In genomic region chr5:111840275-111840674, GRCh38 we compare ENCODE assay signal across 22 cellular contexts.
DNase-seq lines count a peak whose midpoint lies in the region; TF ChIP-seq lines count a peak whose summit lies in the region.
"Had no signal": no experiment of that assay in that cellular context is flagged by ENCODE, and none has a peak within 500 bp of the region (broad histone marks: within the 10 kb centered on the region; RNA-seq: fewer than 3 reads in every experiment).

No MANE protein-coding gene starts in this region.

- H3K9ac ChIP-seq in liver (ENCODE audit: low read depth in 1 of 2, low read length in 2 of 2) = no peak overlapping the region
- H3K9ac ChIP-seq: BLaER1 treated with 17β-estradiol and CSF1 and Interleukin-3, amounts not matched to agents 10 nM and 100 nM; GM23248 had no signal

- TF ChIP-seq CTCF in chondrocyte (IDR thresholded peaks at IDR 0.05) (no peak), liver (IDR thresholded peaks at IDR 0.05; ENCODE audit: low read depth, low read length, missing input control) (no peak), osteocyte (IDR thresholded peaks at IDR 0.05) (no peak), prostate gland (IDR thresholded peaks at IDR 0.05) (no peak)

- peak; percentile 12 for DNase-seq in NCI-H2196 treated with DMSO at 0.1 percent for 48 hours (lab: John Stamatoyannopoulos, UW; ENCODE audit: unreplicated experiment)
- DNase-seq in chondrocyte (ENCODE audit: low spot score) = no peak
- no peak for DNase-seq in osteocyte (ENCODE audit: extremely low spot score, unreplicated experiment)
- DNase-seq in NAMALWA (ENCODE audit: low spot score) = no peak
- DNase-seq in prostate gland (ENCODE audit: low spot score) = no peak
- DNase-seq in activated T-cell treated with anti-CD3 and anti-CD28 coated beads, Interleukin-2, amount 50 U/mL, for 24 hours = no peak
- DNase-seq: 8988T; ACHN; AML-193; BE2C; Calu3; CD4-positive, alpha-beta memory T cell; COR-L47; DMS53; DMS79 treated with DMSO at 0.1 percent for 48 hours; GF-D8; GM23248; H7; HCEC 1CT had no signal

- H3K4me1 Mint-ChIP-seq in chondrocyte (ENCODE audit: low read depth) (peaks cover 40% of the 10 kb centered on the region), osteocyte (ENCODE audit: unreplicated experiment) (peaks cover 33% of the 10 kb centered on the region)
- H3K4me1 Mint-ChIP-seq in activated T-cell treated with anti-CD3 and anti-CD28 coated beads, Interleukin-2, amount 50 U/mL, for 24 hours (ENCODE audit: low read depth) = no peaks in the 10 kb centered on the region
- H3K4me1 Mint-ChIP-seq: CD4-positive, alpha-beta memory T cell had no signal

- H3K27me3 Mint-ChIP-seq in chondrocyte (ENCODE audit: low read depth) (no peaks in the 10 kb centered on the region), osteocyte (ENCODE audit: unreplicated experiment) (no peaks in the 10 kb centered on the region)
- H3K27me3 Mint-ChIP-seq in activated T-cell treated with anti-CD3 and anti-CD28 coated beads, Interleukin-2, amount 50 U/mL, for 24 hours = no peaks in the 10 kb centered on the region

- WGBS in liver = 30% methylated on average over 1 of the region's 1 CpG
- WGBS in prostate gland = 39% methylated on average over 1 of the region's 1 CpG

- H3K27ac Mint-ChIP-seq in chondrocyte (ENCODE audit: unreplicated experiment) = peak overlapping the region; percentile 6
- peak overlapping the region; percentile 75 for H3K27ac Mint-ChIP-seq in osteocyte (ENCODE audit: unreplicated experiment)
- H3K27ac Mint-ChIP-seq in activated T-cell treated with anti-CD3 and anti-CD28 coated beads, Interleukin-2, amount 50 U/mL, for 24 hours = no peak overlapping the region
- H3K27ac Mint-ChIP-seq: CD4-positive, alpha-beta memory T cell had no signal

- no peak overlapping the region for H3K4me3 Mint-ChIP-seq in chondrocyte (ENCODE audit: unreplicated experiment)
- H3K4me3 Mint-ChIP-seq in osteocyte (ENCODE audit: unreplicated experiment) = no peak overlapping the region
- H3K4me3 Mint-ChIP-seq in activated T-cell treated with anti-CD3 and anti-CD28 coated beads, Interleukin-2, amount 50 U/mL, for 24 hours = no peak overlapping the region
- H3K4me3 Mint-ChIP-seq: CD4-positive, alpha-beta memory T cell had no signal

- intact Hi-C loops in prostate gland (cut with DNase I) = no loop called here

- H3K9me3 ChIP-seq in liver (ENCODE audit: control insufficient read depth in 4 of 4, low read length in 3 of 4) = no peaks in the 10 kb centered on the region
- no peaks in the 10 kb centered on the region for H3K9me3 ChIP-seq in prostate gland
- H3K9me3 ChIP-seq: A549; BE2C; BLaER1 treated with 17β-estradiol and CSF1 and Interleukin-3, amounts not matched to agents 10 nM and 100 nM had no signal

- TF ChIP-seq RAD21 in liver (IDR thresholded peaks at IDR 0.05) = no peak

- H3K4me1 ChIP-seq in liver (ENCODE audit: control insufficient read depth in 4 of 4, insufficient read depth in 4 of 4, low read length in 3 of 4) (peaks cover 0 to 10% (median 0%) of the 10 kb centered on the region in 4 donors), prostate gland (replicated peaks) (no peaks in the 10 kb centered on the region)
- H3K4me1 ChIP-seq: A549; BE2C; BLaER1 treated with 17β-estradiol and CSF1 and Interleukin-3, amounts not matched to agents 10 nM and 100 nM had no signal

- no peaks in the 10 kb centered on the region for H3K36me3 ChIP-seq in liver (ENCODE audit: control insufficient read depth in 4 of 4, insufficient read depth in 3 of 4, low read depth in 1 of 4, low read length in 3 of 4)
- H3K36me3 ChIP-seq in prostate gland = no peaks in the 10 kb centered on the region
- H3K36me3 ChIP-seq: BE2C; BLaER1 treated with 17β-estradiol and CSF1 and Interleukin-3, amounts not matched to agents 10 nM and 100 nM had no signal

- H3K27ac ChIP-seq in liver (ENCODE audit: low read depth in 1 of 2, low read length in 2 of 2) = no peak overlapping the region
- no peak overlapping the region for H3K27ac ChIP-seq in prostate gland
- H3K27ac ChIP-seq: A549; BLaER1 treated with 17β-estradiol and CSF1 and Interleukin-3, amounts not matched to agents 10 nM and 100 nM; GM23248 had no signal

- H3K4me3 ChIP-seq in liver (ENCODE audit: low read depth in 1 of 3, low read length in 3 of 3) (no peak overlapping the region), prostate gland (no peak overlapping the region)
- H3K4me3 ChIP-seq: A549; BLaER1 treated with 17β-estradiol and CSF1 and Interleukin-3, amounts not matched to agents 10 nM and 100 nM; GM23248 had no signal

- no peaks in the 10 kb centered on the region for H3K27me3 ChIP-seq in liver (ENCODE audit: control insufficient read depth in 4 of 4, insufficient read depth in 4 of 4, low read length in 3 of 4)
- H3K27me3 ChIP-seq in prostate gland (replicated peaks; ENCODE audit: insufficient read depth) = no peaks in the 10 kb centered on the region
- H3K27me3 ChIP-seq: BE2C; BLaER1 treated with 17β-estradiol and CSF1 and Interleukin-3, amounts not matched to agents 10 nM and 100 nM had no signal

- H3K36me3 Mint-ChIP-seq in chondrocyte (ENCODE audit: low read depth) (peaks cover 6% of the 10 kb centered on the region), osteocyte (ENCODE audit: unreplicated experiment) (peaks cover 5% of the 10 kb centered on the region)
- H3K36me3 Mint-ChIP-seq in activated T-cell treated with anti-CD3 and anti-CD28 coated beads, Interleukin-2, amount 50 U/mL, for 24 hours (ENCODE audit: low read depth) = no peaks in the 10 kb centered on the region
- H3K36me3 Mint-ChIP-seq: CD4-positive, alpha-beta memory T cell had no signal

- H3K9me3 Mint-ChIP-seq in chondrocyte (ENCODE audit: low read depth) (peaks cover 7% of the 10 kb centered on the region), osteocyte (ENCODE audit: unreplicated experiment) (peaks cover 5% of the 10 kb centered on the region)
- H3K9me3 Mint-ChIP-seq in activated T-cell treated with anti-CD3 and anti-CD28 coated beads, Interleukin-2, amount 50 U/mL, for 24 hours = no peaks in the 10 kb centered on the region
- H3K9me3 Mint-ChIP-seq: CD4-positive, alpha-beta memory T cell had no signal

- no peak for TF ChIP-seq POLR2A in prostate gland (IDR thresholded peaks at IDR 0.05)

TF ChIP-seq in liver, 16 proteins besides CTCF, POLR2A, EP300 and RAD21:
- TF ChIP-seq HNF4G (IDR thresholded peaks at IDR 0.05) = peak; percentile 30
- no peak for TF ChIP-seq FOXA2 (IDR thresholded peaks at IDR 0.05)
- no peak for TF ChIP-seq ATF3 (IDR thresholded peaks at IDR 0.05)
- TF ChIP-seq SP1 (IDR thresholded peaks at IDR 0.05) = peak; percentile 67
- TF ChIP-seq HNF4A (conservative IDR thresholded peaks at IDR 0.05) = peak; percentile 54 to 79
